ENCODE assay signal across 28 cellular contexts in the genomic region with DNA sequence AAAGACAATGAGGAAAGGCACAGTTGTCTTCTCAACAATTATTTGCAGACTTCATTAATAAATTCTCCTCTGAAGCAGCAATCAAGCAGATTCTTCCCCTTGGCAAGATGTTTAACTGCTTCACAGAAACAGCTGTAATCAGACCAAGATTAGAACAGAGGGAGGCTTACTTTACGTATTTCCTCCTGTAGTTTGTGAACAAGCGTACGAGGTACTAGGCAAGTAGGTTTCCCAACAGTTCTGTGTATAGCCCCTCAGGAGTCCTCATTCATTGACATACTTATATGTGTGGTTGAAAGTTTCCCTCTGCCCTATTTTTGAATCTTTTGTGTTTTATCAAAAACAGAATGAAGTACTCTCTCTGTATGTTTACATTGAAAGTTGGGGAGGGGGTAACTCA.
DNase-seq lines count a peak whose midpoint lies in the region; ATAC-seq and TF ChIP-seq lines count a peak whose summit lies in the region.
"Had no signal": no experiment of that assay in that cellular context is flagged by ENCODE, and none has a peak within 500 bp of the region (broad histone marks: within the 10 kb centered on the region; RNA-seq: fewer than 3 reads in every experiment).

No MANE protein-coding gene starts in this region.

- peak; percentile 17 for DNase-seq in NCI-H2171 treated with DMSO at 0.1 percent for 48 hours (lab: John Stamatoyannopoulos, UW)
- DNase-seq in NCI-H2171 (lab: John Stamatoyannopoulos, UW), result no peak
- peak; percentile 34 for DNase-seq in astrocyte of the spinal cord (ENCODE audit: low read depth, low spot score)
- DNase-seq in fibroblast of pulmonary artery (ENCODE audit: low read depth), result peak; percentile 6
- DNase-seq in sciatic nerve (ENCODE audit: low spot score), result no peak
- DNase-seq in activated T-helper 2 cell treated with anti-CD3 and anti-CD28 coated beads, Interferon-gamma antibody, Interleukin-2, Interleukin-4, amounts not matched to agents 10 μg/mL and 5 μg/mL and 100 μg/mL, durations not matched to agents 14 hours and 24 hours and 36 hours (ENCODE audit: low spot score), result no peak
- no peak for DNase-seq in Kasumi-1 (lab: John Stamatoyannopoulos, UW)
- DNase-seq: activated CD4-positive, alpha-beta T cell treated with anti-CD3 and anti-CD28 coated beads, Interleukin-2, amount 50 U/mL, for 48 hours; activated naive CD4-positive, alpha-beta T cell; activated naive CD8-positive, alpha-beta T cell treated with anti-CD3 and anti-CD28 coated beads, Interleukin-2, amount 50 U/mL, for 24 hours; activated T-cell treated with anti-CD3 and anti-CD28 coated beads, Interleukin-2, amount 50 U/mL, for 72 hours; CD4-positive, CD25-positive, alpha-beta regulatory T cell; effector CD4-positive, alpha-beta T cell; HFFc6; KG1; kidney; MG63; naive B cell; NCI-H2029; NCI-H774; psoas muscle; stimulated activated CD4-positive, alpha-beta T cell treated with anti-CD3 and anti-CD28 coated beads, Interleukin-15, amount 100 ng/mL, for 24 hours; stimulated activated CD4-positive, alpha-beta T cell treated with anti-CD3 and anti-CD28 coated beads, Interleukin-4, amount 100 ng/mL, for 4 hours; T-helper 1 cell; tibial artery had no signal

- intact Hi-C loops in sciatic nerve (cut with DNase I), result no loop called here
- intact Hi-C loops in activated T-helper 2 cell treated with anti-CD3 and anti-CD28 coated beads, Interferon-gamma antibody, Interleukin-2, Interleukin-4, amounts not matched to agents 10 μg/mL and 5 μg/mL and 100 μg/mL, durations not matched to agents 14 hours and 24 hours and 36 hours (cut with micrococcal nuclease), result no loop called here

- no peak overlapping the region for H3K4me3 Mint-ChIP-seq in activated T-helper 2 cell treated with anti-CD3 and anti-CD28 coated beads, Interferon-gamma antibody, Interleukin-2, Interleukin-4, amounts not matched to agents 10 μg/mL and 5 μg/mL and 100 μg/mL, durations not matched to agents 14 hours and 24 hours and 36 hours (ENCODE audit: low read depth)
- H3K4me3 Mint-ChIP-seq: activated naive CD8-positive, alpha-beta T cell treated with anti-CD3 and anti-CD28 coated beads, Interleukin-2, amount 50 U/mL, for 24 hours; activated T-cell treated with anti-CD3 and anti-CD28 coated beads, Interleukin-2, amount 50 U/mL, for 72 hours; CD4-positive, CD25-positive, alpha-beta regulatory T cell; HFFc6; naive B cell had no signal

- TF ChIP-seq CTCF in astrocyte of the spinal cord (IDR thresholded peaks at IDR 0.05; ENCODE audit: low read depth, low read length) (no peak), fibroblast of pulmonary artery (IDR thresholded peaks at IDR 0.05; ENCODE audit: low read length, missing control alignments) (no peak)

- no peaks in the 10 kb centered on the region for H3K27me3 Mint-ChIP-seq in activated T-helper 2 cell treated with anti-CD3 and anti-CD28 coated beads, Interferon-gamma antibody, Interleukin-2, Interleukin-4, amounts not matched to agents 10 μg/mL and 5 μg/mL and 100 μg/mL, durations not matched to agents 14 hours and 24 hours and 36 hours (ENCODE audit: low read depth)
- H3K27me3 Mint-ChIP-seq: activated naive CD8-positive, alpha-beta T cell treated with anti-CD3 and anti-CD28 coated beads, Interleukin-2, amount 50 U/mL, for 24 hours; CD4-positive, CD25-positive, alpha-beta regulatory T cell; naive B cell had no signal

- no peaks in the 10 kb centered on the region for H3K36me3 Mint-ChIP-seq in activated T-helper 2 cell treated with anti-CD3 and anti-CD28 coated beads, Interferon-gamma antibody, Interleukin-2, Interleukin-4, amounts not matched to agents 10 μg/mL and 5 μg/mL and 100 μg/mL, durations not matched to agents 14 hours and 24 hours and 36 hours (ENCODE audit: low read depth)
- H3K36me3 Mint-ChIP-seq: CD4-positive, CD25-positive, alpha-beta regulatory T cell; naive B cell had no signal

- no peak overlapping the region for H3K27ac Mint-ChIP-seq in activated T-helper 2 cell treated with anti-CD3 and anti-CD28 coated beads, Interferon-gamma antibody, Interleukin-2, Interleukin-4, amounts not matched to agents 10 μg/mL and 5 μg/mL and 100 μg/mL, durations not matched to agents 14 hours and 24 hours and 36 hours
- H3K27ac Mint-ChIP-seq: activated naive CD8-positive, alpha-beta T cell treated with anti-CD3 and anti-CD28 coated beads, Interleukin-2, amount 50 U/mL, for 24 hours; activated T-cell treated with anti-CD3 and anti-CD28 coated beads, Interleukin-2, amount 50 U/mL, for 72 hours; CD4-positive, CD25-positive, alpha-beta regulatory T cell; HFFc6; naive B cell had no signal

- in situ Hi-C loops in astrocyte of the spinal cord (cut with HindIII; ENCODE audit: low sequenced_read_pairs), result no loop called here

- H3K4me1 Mint-ChIP-seq in activated T-helper 2 cell treated with anti-CD3 and anti-CD28 coated beads, Interferon-gamma antibody, Interleukin-2, Interleukin-4, amounts not matched to agents 10 μg/mL and 5 μg/mL and 100 μg/mL, durations not matched to agents 14 hours and 24 hours and 36 hours (ENCODE audit: low read depth), result no peaks in the 10 kb centered on the region
- H3K4me1 Mint-ChIP-seq: activated naive CD8-positive, alpha-beta T cell treated with anti-CD3 and anti-CD28 coated beads, Interleukin-2, amount 50 U/mL, for 24 hours; CD4-positive, CD25-positive, alpha-beta regulatory T cell had no signal

- no peak overlapping the region for H3K4me3 ChIP-seq in astrocyte of the spinal cord (ENCODE audit: low read depth, low read length)
- no peak overlapping the region for H3K4me3 ChIP-seq in fibroblast of pulmonary artery (replicated peaks; ENCODE audit: low read depth, low read length)
- H3K4me3 ChIP-seq: body of pancreas, GM23248, MG63, psoas muscle, tibial artery had no signal

- ATAC-seq in sciatic nerve, result peak; percentile 79
- ATAC-seq in HG02885 (IDR thresholded peaks at IDR 0.05; ENCODE audit: poor library complexity, unreplicated experiment), result no peak
- ATAC-seq: activated naive CD8-positive, alpha-beta T cell treated with anti-CD3 and anti-CD28 coated beads, Interleukin-2, amount 50 U/mL, for 24 hours; activated T-cell treated with anti-CD3 and anti-CD28 coated beads, Interleukin-2, amount 50 U/mL, for 72 hours; body of pancreas had no signal

- no peaks in the 10 kb centered on the region for H3K9me3 Mint-ChIP-seq in activated T-helper 2 cell treated with anti-CD3 and anti-CD28 coated beads, Interferon-gamma antibody, Interleukin-2, Interleukin-4, amounts not matched to agents 10 μg/mL and 5 μg/mL and 100 μg/mL, durations not matched to agents 14 hours and 24 hours and 36 hours
- H3K9me3 Mint-ChIP-seq: activated naive CD8-positive, alpha-beta T cell treated with anti-CD3 and anti-CD28 coated beads, Interleukin-2, amount 50 U/mL, for 24 hours; HFFc6; naive B cell had no signal

Comparison
In these comparisons a context has a peak if more than half of its experiments do, and no peak if none do; other contexts are left out.
1. DNase-seq: peak in NCI-H2171 treated with DMSO at 0.1 percent for 48 hours (single experiment), astrocyte of the spinal cord (single experiment) and fibroblast of pulmonary artery (single experiment); none in NCI-H2171 (single experiment), sciatic nerve (single experiment), activated T-helper 2 cell treated with anti-CD3 and anti-CD28 coated beads, Interferon-gamma antibody, Interleukin-2, Interleukin-4, amounts not matched to agents 10 μg/mL and 5 μg/mL and 100 μg/mL, durations not matched to agents 14 hours and 24 hours and 36 hours (single experiment) and Kasumi-1 (0 of 2).